In the genomic region with DNA sequence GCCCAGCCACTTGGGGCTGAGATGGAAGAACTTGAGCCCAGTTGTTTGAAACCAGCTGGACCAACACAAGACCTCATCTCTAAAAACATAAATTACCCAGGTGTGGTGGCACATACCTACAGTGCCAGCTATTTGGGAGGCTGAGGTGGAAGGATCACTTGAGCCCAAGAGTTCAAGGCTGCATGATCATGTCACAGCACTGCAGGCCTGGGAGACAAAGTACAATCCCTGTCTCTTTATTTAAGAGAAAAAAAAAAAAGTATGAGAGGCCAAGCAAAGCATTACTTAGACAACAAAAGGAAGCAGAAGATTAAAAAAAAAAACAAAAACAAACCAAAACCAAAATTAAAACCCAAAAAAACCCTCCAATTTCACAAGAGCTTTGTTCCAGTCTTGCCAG, we compare ENCODE assay signal across 22 cellular contexts. TPM values are rescaled to one million over a fixed set of nuclear protein-coding genes. Genes with fewer than 3 reads are reported as not detected.
DNase-seq lines count a peak whose midpoint lies in the region; ATAC-seq and TF ChIP-seq lines count a peak whose summit lies in the region.
"Had no signal": no experiment of that assay in that cellular context is flagged by ENCODE, and none has a peak within 500 bp of the region (broad histone marks: within the 10 kb centered on the region; RNA-seq: fewer than 3 reads in every experiment).

No MANE protein-coding gene starts in this region.

- H3K4me1 ChIP-seq in mammary epithelial cell (ENCODE audit: insufficient read depth, low read length) (peaks cover 8% of the 10 kb centered on the region), osteoblast (ENCODE audit: insufficient read depth, low read length) (peaks cover 7% of the 10 kb centered on the region)

- no peaks in the 10 kb centered on the region for H3K27me3 ChIP-seq in mammary epithelial cell (ENCODE audit: insufficient read depth, low read length)
- H3K27me3 ChIP-seq in osteoblast (ENCODE audit: insufficient read depth, low read length), result no peaks in the 10 kb centered on the region
- H3K27me3 ChIP-seq: BLaER1, right lobe of liver, vagina had no signal

- no peak for ATAC-seq in activated CD8-positive, alpha-beta memory T cell treated with anti-CD3 and anti-CD28 coated beads, Interleukin-2, amount 10 ng/mL, durations not matched to agents 7 days and 5 days
- no peak for ATAC-seq in HG03460 (IDR thresholded peaks at IDR 0.05; ENCODE audit: unreplicated experiment)

- H3K36me3 ChIP-seq in mammary epithelial cell (ENCODE audit: insufficient read depth, low read length) (peaks cover 24% of the 10 kb centered on the region), osteoblast (ENCODE audit: insufficient read depth, low read length) (peaks cover 54% of the 10 kb centered on the region)

- H3K9me3 ChIP-seq in mammary epithelial cell (replicated peaks; ENCODE audit: insufficient read depth, low read length), result peaks cover 8% of the 10 kb centered on the region
- no peaks in the 10 kb centered on the region for H3K9me3 ChIP-seq in osteoblast (ENCODE audit: low read depth, low read length)
- H3K9me3 ChIP-seq: right lobe of liver, vagina had no signal

- BruUV-seq in Calu3 (replicated peaks; lab: Mats Ljungman, UMichigan) (TSS peak; percentile 12), mammary epithelial cell (replicated peaks; lab: Mats Ljungman, UMichigan) (TSS peak; percentile 19)

- H3K79me2 ChIP-seq in mammary epithelial cell (ENCODE audit: insufficient read depth, low read length) (peaks cover 94% of the 10 kb centered on the region), osteoblast (ENCODE audit: insufficient read depth, low read length) (peaks cover 94% of the 10 kb centered on the region)

- intact Hi-C loops in Calu3 (cut with micrococcal nuclease; ENCODE audit: unreplicated experiment), result no loop called here
- intact Hi-C loops in mammary epithelial cell (cut with micrococcal nuclease), result no loop called here

- H3K27ac Mint-ChIP-seq in activated CD8-positive, alpha-beta memory T cell treated with anti-CD3 and anti-CD28 coated beads, Interleukin-2, amount 10 ng/mL, durations not matched to agents 7 days and 5 days, result peak overlapping the region; percentile 62
- no peak overlapping the region for H3K27ac Mint-ChIP-seq in Calu3 (ENCODE audit: unreplicated experiment)

- dilution Hi-C loops in mammary epithelial cell (cut with HindIII; ENCODE audit: low sequenced_read_pairs), result no loop called here

- no peak for TF ChIP-seq CTCF in Calu3 (IDR thresholded peaks at IDR 0.05; ENCODE audit: unreplicated experiment)
- TF ChIP-seq CTCF in mammary epithelial cell (conservative IDR thresholded peaks at IDR 0.05 in 1 of 2, IDR thresholded peaks at IDR 0.05 in 1 of 2; ENCODE audit: extremely low read depth in 1 of 2, insufficient read depth in 1 of 2, low read depth in 1 of 2, low read length in 2 of 2), result no peak
- no peak for TF ChIP-seq CTCF in osteoblast (IDR thresholded peaks at IDR 0.05; ENCODE audit: extremely low read depth, low read depth, low read length)

- H3K4me3 Mint-ChIP-seq in activated CD8-positive, alpha-beta memory T cell treated with anti-CD3 and anti-CD28 coated beads, Interleukin-2, amount 10 ng/mL, durations not matched to agents 7 days and 5 days, result no peak overlapping the region
- no peak overlapping the region for H3K4me3 Mint-ChIP-seq in Calu3 (ENCODE audit: low read depth, unreplicated experiment)
- H3K4me3 Mint-ChIP-seq: H9 had no signal

- no peaks in the 10 kb centered on the region for H4K20me1 ChIP-seq in mammary epithelial cell (ENCODE audit: insufficient read depth, low read length)
- peaks cover 55% of the 10 kb centered on the region for H4K20me1 ChIP-seq in osteoblast (ENCODE audit: insufficient read depth, low read length)

- CTCF ChIA-PET in activated CD8-positive, alpha-beta memory T cell treated with anti-CD3 and anti-CD28 coated beads, Interleukin-2, amount 10 ng/mL, durations not matched to agents 7 days and 5 days (lab: Charles Lee), result interaction anchor here (0.6 to 1.1 kb wide), 2 partner anchors 76 to 1605 kb away, joined by 3 read pairs; no protein-coding TSS in a partner anchor
- CTCF ChIA-PET in Calu3 (lab: Charles Lee), result no interaction called here
- CTCF ChIA-PET in mammary epithelial cell (lab: Charles Lee; ENCODE audit: low non-redundant PET), result interaction anchor here (0.6 kb wide), 1 partner anchor 14 kb away, joined by 7 read pairs; no protein-coding TSS in a partner anchor

- H3K4me1 Mint-ChIP-seq in activated CD8-positive, alpha-beta memory T cell treated with anti-CD3 and anti-CD28 coated beads, Interleukin-2, amount 10 ng/mL, durations not matched to agents 7 days and 5 days, result peaks cover 30% of the 10 kb centered on the region
- no peaks in the 10 kb centered on the region for H3K4me1 Mint-ChIP-seq in Calu3 (ENCODE audit: low read depth, unreplicated experiment)

- no peaks in the 10 kb centered on the region for H3K9me3 Mint-ChIP-seq in activated CD8-positive, alpha-beta memory T cell treated with anti-CD3 and anti-CD28 coated beads, Interleukin-2, amount 10 ng/mL, durations not matched to agents 7 days and 5 days (ENCODE audit: low read depth)
- peaks cover 5% of the 10 kb centered on the region for H3K9me3 Mint-ChIP-seq in Calu3 (ENCODE audit: low read depth, unreplicated experiment)
- H3K9me3 Mint-ChIP-seq: H9 had no signal

- DNase-seq in activated CD8-positive, alpha-beta memory T cell treated with anti-CD3 and anti-CD28 coated beads, Interleukin-2, amount 10 ng/mL, durations not matched to agents 7 days and 5 days, result no peak
- DNase-seq in activated CD8-positive, alpha-beta memory T cell treated with anti-CD3 and anti-CD28 coated beads for 24 hours, result no peak
- no peak for DNase-seq in Calu3
- DNase-seq in mammary epithelial cell, result no peak
- no peak for DNase-seq in osteoblast (ENCODE audit: insufficient read length, low spot score, missing footprints)
- DNase-seq in dedifferentiated amniotic fluid mesenchymal stem cell (ENCODE audit: extremely low spot score), result no peak
- DNase-seq in NCI-H1436 treated with DMSO at 0.1 percent for 48 hours (lab: John Stamatoyannopoulos, UW), result no peak
- DNase-seq: ACHN; activated effector memory CD4-positive, alpha-beta T cell treated with Interleukin-2 at 50 U/mL for 16 hours; amygdala; dermis blood vessel endothelial cell; DMS153; H9; head of caudate nucleus; mesendoderm; MM.1S; NCI-H526 treated with DMSO at 0.1 percent for 48 hours; right lobe of liver; stimulated activated CD8-positive, alpha-beta memory T cell treated with anti-CD3 and anti-CD28 coated beads, Interleukin-4, amount 100 ng/mL, for 48 hours had no signal

- H3K4me3 ChIP-seq in mammary epithelial cell (replicated peaks in 1 of 3; ENCODE audit: insufficient read depth in 1 of 3, low read depth in 2 of 3, low read length in 3 of 3) (no peak overlapping the region), osteoblast (ENCODE audit: insufficient read depth, low read length) (no peak overlapping the region)
- H3K4me3 ChIP-seq: BLaER1, right lobe of liver, vagina had no signal

- H3K4me2 ChIP-seq in mammary epithelial cell (ENCODE audit: insufficient read depth, low read depth, low read length) (no peak overlapping the region), osteoblast (ENCODE audit: insufficient read depth, low read length) (no peak overlapping the region)
- H3K4me2 ChIP-seq: BLaER1 had no signal

- H3K27me3 Mint-ChIP-seq in activated CD8-positive, alpha-beta memory T cell treated with anti-CD3 and anti-CD28 coated beads, Interleukin-2, amount 10 ng/mL, durations not matched to agents 7 days and 5 days, result no peaks in the 10 kb centered on the region
- H3K27me3 Mint-ChIP-seq in Calu3 (ENCODE audit: unreplicated experiment), result no peaks in the 10 kb centered on the region

- H2AFZ ChIP-seq in mammary epithelial cell (ENCODE audit: low read depth, low read length) (no peak overlapping the region), osteoblast (ENCODE audit: low read length) (no peak overlapping the region)

- no peak overlapping the region for H3K9ac ChIP-seq in mammary epithelial cell (ENCODE audit: insufficient read depth, low read length)
- H3K9ac ChIP-seq: BLaER1 had no signal

- peaks cover 67% of the 10 kb centered on the region for H3K36me3 Mint-ChIP-seq in activated CD8-positive, alpha-beta memory T cell treated with anti-CD3 and anti-CD28 coated beads, Interleukin-2, amount 10 ng/mL, durations not matched to agents 7 days and 5 days
- H3K36me3 Mint-ChIP-seq in Calu3 (ENCODE audit: insufficient read depth, unreplicated experiment), result peaks cover 50% of the 10 kb centered on the region

- in situ Hi-C loops in mammary epithelial cell (cut with MboI; ENCODE audit: low sequenced_read_pairs in 2 of 2), result no loop called here

- H3K27ac ChIP-seq in mammary epithelial cell (ENCODE audit: insufficient read depth, low read depth, low read length), result no peak overlapping the region
- peak overlapping the region; percentile 41 for H3K27ac ChIP-seq in osteoblast (ENCODE audit: low read depth, low read length)
- H3K27ac ChIP-seq: BLaER1, right lobe of liver, vagina had no signal

RNA-seq across cellular contexts. Expression of gene GPX1, which starts 15.4 kb away (rescaled TPM):
- total RNA-seq in activated CD8-positive, alpha-beta memory T cell treated with anti-CD3 and anti-CD28 coated beads, Interleukin-2, amount 10 ng/mL, durations not matched to agents 7 days and 5 days, result 100 to 1,000 TPM in 1 of 2 experiments, 10 to 100 TPM in 1; 76.9 to 112 TPM
- 143 and 151 TPM in 2 replicates for total RNA-seq in Calu3 (2022)
- 100 to 1,000 TPM; 275 to 607 TPM for total RNA-seq in mammary epithelial cell
- 776 TPM for polyA plus RNA-seq in mammary epithelial cell
- polyA minus RNA-seq in mammary epithelial cell, result 167 TPM
- 174 and 183 TPM in 2 replicates for total RNA-seq in osteoblast

RNA-seq across cellular contexts. Expression of gene USP4, which starts 33.7 kb away (rescaled TPM):
- total RNA-seq in activated CD8-positive, alpha-beta memory T cell treated with anti-CD3 and anti-CD28 coated beads, Interleukin-2, amount 10 ng/mL, durations not matched to agents 7 days and 5 days, result 10 to 100 TPM; 79.9 to 84.5 TPM
- 40.0 and 43.5 TPM in 2 replicates for total RNA-seq in Calu3 (2022)
- 10 to 100 TPM; 19.0 to 54.6 TPM for total RNA-seq in mammary epithelial cell
- 34.1 TPM for polyA plus RNA-seq in mammary epithelial cell
- 60.7 TPM for polyA minus RNA-seq in mammary epithelial cell
- total RNA-seq in osteoblast, result 20.3 and 22.1 TPM in 2 replicates

RNA-seq across cellular contexts. Expression of gene RHOA, which starts 38.2 kb away (rescaled TPM):
- 100 to 1,000 TPM; 439 to 539 TPM for total RNA-seq in activated CD8-positive, alpha-beta memory T cell treated with anti-CD3 and anti-CD28 coated beads, Interleukin-2, amount 10 ng/mL, durations not matched to agents 7 days and 5 days
- total RNA-seq in Calu3 (2022) (313 and 352 TPM in 2 replicates), mammary epithelial cell (100 to 1,000 TPM; 406 to 421 TPM), osteoblast (860 and 899 TPM in 2 replicates)
- polyA plus RNA-seq in mammary epithelial cell, result 486 TPM
- polyA minus RNA-seq in mammary epithelial cell, result 1,295 TPM

RNA-seq across cellular contexts. Expression of gene TCTA, which starts 38.7 kb away (rescaled TPM):
- total RNA-seq in activated CD8-positive, alpha-beta memory T cell treated with anti-CD3 and anti-CD28 coated beads, Interleukin-2, amount 10 ng/mL, durations not matched to agents 7 days and 5 days, result 10 to 100 TPM; 27.7 to 28.0 TPM
- total RNA-seq in Calu3 (2022) (33.6 and 35.6 TPM in 2 replicates), mammary epithelial cell (10 to 100 TPM; 17.3 to 21.7 TPM), osteoblast (35.8 and 37.4 TPM in 2 replicates)
- polyA plus RNA-seq in mammary epithelial cell, result 29.2 TPM
- polyA minus RNA-seq in mammary epithelial cell, result 30.4 TPM

RNA-seq across cellular contexts. Expression of gene AMT, which starts 48.7 kb away (rescaled TPM):
- total RNA-seq in activated CD8-positive, alpha-beta memory T cell treated with anti-CD3 and anti-CD28 coated beads, Interleukin-2, amount 10 ng/mL, durations not matched to agents 7 days and 5 days, result 1 to 10 TPM; 3.2 to 6.9 TPM
- total RNA-seq in Calu3 (2022) (8.5 and 9.7 TPM in 2 replicates), mammary epithelial cell (1 to 10 TPM; 1.2 to 3.8 TPM), osteoblast (1.1 and 1.2 TPM in 2 replicates)
- 1.7 TPM for polyA plus RNA-seq in mammary epithelial cell
- polyA minus RNA-seq in mammary epithelial cell, result not detected
